In genomic region chr7:45157286-45157652, GRCh38 we compare ENCODE assay signal across 15 cellular contexts. TPM values are rescaled to one million over a fixed set of nuclear protein-coding genes. Genes with fewer than 3 reads are reported as not detected.
DNase-seq lines count a peak whose midpoint lies in the region; ATAC-seq, FAIRE-seq and TF ChIP-seq lines count a peak whose summit lies in the region.
"Had no signal": no experiment of that assay in that cellular context is flagged by ENCODE, and none has a peak within 500 bp of the region (broad histone marks: within the 10 kb centered on the region; RNA-seq: fewer than 3 reads in every experiment).

No MANE protein-coding gene starts in this region.

- DNase-seq in activated B cell treated with CpG ODN at 0.5 μM for 24 hours (no peak), kidney (peak; percentile 74), GM20000 (ENCODE audit: low spot score) (no peak), KG1 (lab: John Stamatoyannopoulos, UW) (no peak)
- no peak for DNase-seq in stimulated activated naive CD8-positive, alpha-beta T cell treated with anti-CD3 and anti-CD28 coated beads, Interleukin-15, amount 100 ng/mL, for 72 hours
- DNase-seq: DMS79; MM.1S; stimulated activated CD4-positive, alpha-beta T cell treated with anti-CD3 and anti-CD28 coated beads, Interleukin-15, amount 100 ng/mL, for 24 hours; thyroid gland had no signal

- H3K9ac ChIP-seq in kidney (ENCODE audit: low read length in 2 of 2) = no peak overlapping the region

- H3K27ac Mint-ChIP-seq in activated B cell treated with CpG ODN at 0.5 μM for 24 hours = no peak overlapping the region
- H3K27ac Mint-ChIP-seq in stimulated activated naive CD8-positive, alpha-beta T cell treated with anti-CD3 and anti-CD28 coated beads, Interleukin-15, amount 100 ng/mL, for 72 hours = peak overlapping the region in 1 of 2 donors; percentile 5

- H3K4me3 ChIP-seq in GM12875 (ENCODE audit: low read depth, low read length) (peak overlapping the region; percentile 16), kidney (ENCODE audit: low read length in 2 of 2) (no peak overlapping the region)
- H3K4me3 ChIP-seq: SJSA1 had no signal

- H3K9me3 ChIP-seq in kidney (ENCODE audit: control insufficient read depth in 1 of 2, low read length in 2 of 2) = no peaks in the 10 kb centered on the region
- H3K9me3 ChIP-seq: SJSA1, thyroid gland had no signal

- POLR2A ChIA-PET in activated B cell treated with CpG ODN at 0.5 μM for 24 hours (lab: Charles Lee) = interaction anchor here (0.6 kb wide), 1 partner anchor 106 kb away, joined by 3 read pairs; no protein-coding TSS in a partner anchor

- CTCF ChIA-PET in activated B cell treated with CpG ODN at 0.5 μM for 24 hours (lab: Charles Lee) = no interaction called here

- intact Hi-C loops in activated B cell treated with CpG ODN at 0.5 μM for 24 hours (cut with micrococcal nuclease) = no loop called here
- intact Hi-C loops in kidney (cut with DNase I) = loop anchor here (5.0 to 10.0 kb wide), 2 partner anchors 100 to 708 kb away; no protein-coding TSS in a partner anchor

- peaks cover 29% of the 10 kb centered on the region for H3K27me3 Mint-ChIP-seq in activated B cell treated with CpG ODN at 0.5 μM for 24 hours
- H3K27me3 Mint-ChIP-seq in stimulated activated naive CD8-positive, alpha-beta T cell treated with anti-CD3 and anti-CD28 coated beads, Interleukin-15, amount 100 ng/mL, for 72 hours = peaks cover 29% of the 10 kb centered on the region

- no peaks in the 10 kb centered on the region for H3K36me3 ChIP-seq in kidney (ENCODE audit: control insufficient read depth in 1 of 2, insufficient read depth in 2 of 2, low read length in 2 of 2)
- H3K36me3 ChIP-seq: SJSA1, thyroid gland had no signal

- peaks cover 0 to 3% of the 10 kb centered on the region in 2 donors for H3K4me1 ChIP-seq in kidney (ENCODE audit: control insufficient read depth in 1 of 2, insufficient read depth in 1 of 2, low read depth in 1 of 2, low read length in 2 of 2)
- H3K4me1 ChIP-seq: SJSA1 had no signal

- H3K36me3 Mint-ChIP-seq in activated B cell treated with CpG ODN at 0.5 μM for 24 hours (ENCODE audit: low read depth) = no peaks in the 10 kb centered on the region

- no peak for FAIRE-seq in kidney (lab: Jason Lieb, UNC)
- FAIRE-seq: endometrium had no signal

- H3K4me1 Mint-ChIP-seq in activated B cell treated with CpG ODN at 0.5 μM for 24 hours = peaks cover 13% of the 10 kb centered on the region
- peaks cover 7% of the 10 kb centered on the region for H3K4me1 Mint-ChIP-seq in stimulated activated naive CD8-positive, alpha-beta T cell treated with anti-CD3 and anti-CD28 coated beads, Interleukin-15, amount 100 ng/mL, for 72 hours

- ATAC-seq in activated B cell treated with CpG ODN at 0.5 μM for 24 hours (ENCODE audit: low read depth) (no peak), HG03378 (IDR thresholded peaks at IDR 0.05; ENCODE audit: unreplicated experiment) (no peak)
- peak; percentile 2 for ATAC-seq in stimulated activated naive CD8-positive, alpha-beta T cell treated with anti-CD3 and anti-CD28 coated beads, Interleukin-15, amount 100 ng/mL, for 72 hours

- H3K9me3 Mint-ChIP-seq in activated B cell treated with CpG ODN at 0.5 μM for 24 hours = no peaks in the 10 kb centered on the region
- no peaks in the 10 kb centered on the region for H3K9me3 Mint-ChIP-seq in stimulated activated naive CD8-positive, alpha-beta T cell treated with anti-CD3 and anti-CD28 coated beads, Interleukin-15, amount 100 ng/mL, for 72 hours

- TF ChIP-seq CTCF in GM12875 (IDR thresholded peaks at IDR 0.05; ENCODE audit: borderline replicate concordance, insufficient read depth, low read depth, low read length) (no peak), activated B cell treated with CpG ODN at 0.5 μM for 24 hours (IDR thresholded peaks at IDR 0.05) (no peak), kidney (IDR thresholded peaks at IDR 0.05; ENCODE audit: borderline replicate concordance, extremely low read depth, insufficient read depth) (no peak), GM20000 (IDR thresholded peaks at IDR 0.05; ENCODE audit: extremely low read depth, missing control alignments) (no peak)

- peak overlapping the region; percentile 2 for H3K4me3 Mint-ChIP-seq in activated B cell treated with CpG ODN at 0.5 μM for 24 hours
- H3K4me3 Mint-ChIP-seq in stimulated activated naive CD8-positive, alpha-beta T cell treated with anti-CD3 and anti-CD28 coated beads, Interleukin-15, amount 100 ng/mL, for 72 hours = no peak overlapping the region

- H3K27ac ChIP-seq in kidney (ENCODE audit: low read depth in 2 of 2, low read length in 2 of 2) = no peak overlapping the region
- H3K27ac ChIP-seq: SJSA1 had no signal

RNA-seq across cellular contexts. Expression of gene RAMP3, which starts 0.3 kb away (rescaled TPM):
- total RNA-seq in activated B cell treated with CpG ODN at 0.5 μM for 24 hours (not detected in 2 replicates), kidney (82.6 TPM)
- polyA plus RNA-seq in kidney (ENCODE audit: insufficient read depth, low read depth, low replicate concordance) = 168 TPM
- total RNA-seq: bronchial epithelial cell, glomerular endothelial cell, SJSA1 had no signal

RNA-seq across cellular contexts. Expression of gene TBRG4, which starts 45.8 kb away (rescaled TPM):
- total RNA-seq in activated B cell treated with CpG ODN at 0.5 μM for 24 hours = 109 and 128 TPM in 2 replicates
- total RNA-seq in kidney = 67.8 TPM
- polyA plus RNA-seq in kidney (ENCODE audit: insufficient read depth, low read depth, low replicate concordance) = 45.7 TPM

Comparison
In these comparisons a context has a peak if more than half of its experiments do, and no peak if none do; other contexts are left out.
1. RNA of gene RAMP3, which starts 0.3 kb away (total RNA-seq): 82.6 TPM in kidney (single experiment); not detected in activated B cell treated with CpG ODN at 0.5 μM for 24 hours; every median in the first group is over 10 times any median in the second.